Comparison of ENCODE assay signal across 1 cellular context in the genomic region with DNA sequence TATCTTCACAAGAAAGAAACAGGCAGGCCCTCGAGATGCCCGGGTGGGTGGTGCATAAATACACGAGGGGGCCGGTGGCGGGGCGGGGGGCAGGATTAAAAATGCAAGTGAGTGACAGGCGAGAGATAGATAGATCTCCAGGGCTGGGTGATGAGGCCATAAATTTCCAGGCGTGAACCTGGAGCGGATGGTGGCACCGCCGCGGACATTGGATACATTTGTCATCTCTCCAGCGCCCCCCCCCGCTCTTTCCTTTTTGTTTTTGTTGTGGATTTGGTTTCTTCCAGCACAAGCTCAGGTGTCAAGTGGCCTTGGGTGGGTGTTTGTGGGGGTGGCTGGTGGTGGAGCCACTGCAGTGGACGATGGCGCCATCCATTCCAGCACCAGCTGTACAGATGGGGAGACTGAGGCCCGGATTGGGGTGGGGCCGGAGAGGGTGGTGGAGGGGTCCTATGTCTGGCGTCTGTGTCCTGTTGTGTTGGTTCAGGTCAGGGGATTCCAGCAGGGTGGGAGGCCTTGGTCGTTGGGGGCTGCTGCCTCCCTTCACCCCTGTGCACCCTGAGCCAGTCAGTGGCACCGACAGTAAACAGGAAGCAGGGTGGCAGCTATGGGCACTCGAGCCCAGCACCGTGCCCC.
TF ChIP-seq lines count a peak whose summit lies in the region.

No MANE protein-coding gene starts in this region.

TF ChIP-seq in HepG2, 621 proteins besides CTCF, POLR2A, EP300 and RAD21:
- TF ChIP-seq SNAI1 (CRISPR knock-in tag; IDR thresholded peaks at IDR 0.05; ENCODE audit: borderline replicate concordance) (no peak), HOXD1 (CRISPR knock-in tag; IDR thresholded peaks at IDR 0.05) (no peak), ZNF724P (CRISPR knock-in tag; IDR thresholded peaks at IDR 0.05; ENCODE audit: borderline replicate concordance) (no peak), ZMYM2 (CRISPR knock-in tag; IDR thresholded peaks at IDR 0.05) (no peak)
